Comparison of ENCODE assay signal across 23 cellular contexts in the genomic region with DNA sequence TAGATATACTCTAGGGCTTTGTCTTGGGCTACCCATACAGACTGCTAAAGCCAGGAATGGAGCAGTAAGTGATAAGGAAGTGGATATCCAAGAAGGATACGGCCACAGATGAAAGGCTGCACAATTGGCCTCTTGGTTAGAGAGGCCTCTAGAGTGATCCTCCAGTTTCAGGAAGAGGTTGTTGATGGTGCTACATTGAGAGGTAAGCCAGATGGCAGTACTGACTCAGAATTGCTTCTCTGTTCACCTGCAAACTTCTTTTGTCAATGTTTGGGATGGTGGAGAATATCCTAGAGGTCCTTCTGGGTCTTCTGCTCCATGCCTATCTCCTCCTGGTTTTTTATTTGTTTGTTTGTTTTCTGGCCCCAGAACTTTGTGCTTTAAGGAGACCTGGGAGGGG.
DNase-seq lines count a peak whose midpoint lies in the region; ATAC-seq, FAIRE-seq and TF ChIP-seq lines count a peak whose summit lies in the region.
"Had no signal": no experiment of that assay in that cellular context is flagged by ENCODE, and none has a peak within 500 bp of the region (broad histone marks: within the 10 kb centered on the region; RNA-seq: fewer than 3 reads in every experiment).

No MANE protein-coding gene starts in this region.

- H3K9ac ChIP-seq in GM12878 (ENCODE audit: control insufficient read depth, insufficient read depth, low read length): no peak overlapping the region

- POLR2A ChIA-PET in GM12878 (lab: Charles Lee): interaction anchor here (1.1 to 6.9 kb wide), 3 partner anchors 9 to 66 kb away, joined by 3 to 56 read pairs (median 5); no protein-coding TSS in a partner anchor

- TF ChIP-seq POLR2A in GM12878 (IDR thresholded peaks at IDR 0.05; ENCODE audit: low read depth, low read length): no peak
- no peak for TF ChIP-seq POLR2A in gastrocnemius medialis (IDR thresholded peaks at IDR 0.05)

- WGBS in GM12878 (ENCODE audit: insufficient coverage, insufficient replicate concordance, low lambda C conversion rate, missing lambda C conversion rate): 0% methylated on average over 1 of the region's 1 CpG

- TF ChIP-seq RAD21 in GM12878 (IDR thresholded peaks at IDR 0.05; ENCODE audit: insufficient read depth, low read depth, low read length): peak; percentile 61; the same call in 1 of the 2 replicates

- H3K27ac ChIP-seq in GM12878 (ENCODE audit: control insufficient read depth, insufficient read depth): peak overlapping the region; percentile 92
- no peak overlapping the region for H3K27ac ChIP-seq in gastrocnemius medialis
- H3K27ac ChIP-seq in WERI-Rb-1: no peak overlapping the region

- H3K4me1 ChIP-seq in GM12878 (ENCODE audit: control insufficient read depth, insufficient read depth, low read length) (peaks cover 34% of the 10 kb centered on the region), gastrocnemius medialis (no peaks in the 10 kb centered on the region)

- H2AFZ ChIP-seq in GM12878 (ENCODE audit: control insufficient read depth, low read depth, low read length): no peak overlapping the region

- H3K9me3 ChIP-seq in GM12878 (replicated peaks; ENCODE audit: control insufficient read depth, insufficient read depth, low read length): no peaks in the 10 kb centered on the region
- no peaks in the 10 kb centered on the region for H3K9me3 ChIP-seq in gastrocnemius medialis
- no peaks in the 10 kb centered on the region for H3K9me3 ChIP-seq in WERI-Rb-1 (ENCODE audit: severe bottlenecking)

- no peaks in the 10 kb centered on the region for H3K36me3 ChIP-seq in GM12878 (ENCODE audit: control insufficient read depth in 2 of 2, insufficient read depth in 2 of 2, low read length in 1 of 2)
- H3K36me3 ChIP-seq in gastrocnemius medialis: no peaks in the 10 kb centered on the region
- no peaks in the 10 kb centered on the region for H3K36me3 ChIP-seq in WERI-Rb-1

- H3K27me3 ChIP-seq in GM12878 (replicated peaks in 1 of 2; ENCODE audit: control insufficient read depth in 2 of 2, insufficient read depth in 2 of 2, low read length in 1 of 2) (no peaks in the 10 kb centered on the region), gastrocnemius medialis (no peaks in the 10 kb centered on the region), WERI-Rb-1 (ENCODE audit: insufficient read depth, low read depth, severe bottlenecking) (no peaks in the 10 kb centered on the region)

- ATAC-seq in GM18519 (IDR thresholded peaks at IDR 0.05; ENCODE audit: low FRiP score, unreplicated experiment) (peak; percentile 29), HG03280 (IDR thresholded peaks at IDR 0.05; ENCODE audit: unreplicated experiment) (peak; percentile 41), GM12878 (peak; percentile 51), gastrocnemius medialis (no peak)
- ATAC-seq: CD8-positive, alpha-beta T cell; Right ventricle myocardium inferior had no signal

- H3K79me2 ChIP-seq in GM12878 (ENCODE audit: control insufficient read depth, insufficient read depth, low read length): peaks cover 4% of the 10 kb centered on the region

- SMC1A ChIA-PET in GM12878 (lab: Charles Lee; ENCODE audit: uncharacterized antibody, unreplicated experiment): interaction anchor here (1.0 to 14.2 kb wide), 17 partner anchors 9 to 240 kb away, joined by 3 to 360 read pairs (median 7); no protein-coding TSS in a partner anchor

- no peak for TF ChIP-seq EP300 in GM12878 (IDR thresholded peaks at IDR 0.05; ENCODE audit: borderline replicate concordance in 1 of 2, control insufficient read depth in 1 of 2, low read depth in 2 of 2, low read length in 2 of 2)

- intact Hi-C loops in GM12878 (cut with micrococcal nuclease; ENCODE audit: unreplicated experiment): loop anchor here (2.0 to 10.0 kb wide), 3 partner anchors 67 to 993 kb away; no protein-coding TSS in a partner anchor
- intact Hi-C loops in gastrocnemius medialis (cut with DNase I; ENCODE audit: low total_unique reads): no loop called here

- H3K4me3 ChIP-seq in GM12865 (ENCODE audit: low read depth, low read length) (peak overlapping the region; percentile 42), GM12878 (no peak overlapping the region), gastrocnemius medialis (no peak overlapping the region), WERI-Rb-1 (ENCODE audit: low read depth, low read length) (no peak overlapping the region)

- DNase-seq in GM12865 (ENCODE audit: low read depth) (peak; percentile 58), GM12878 (ENCODE audit: low read depth, low spot score) (no peak), gastrocnemius medialis (no peak), NCI-H2081 treated with DMSO at 0.1 percent for 48 hours (lab: John Stamatoyannopoulos, UW) (no peak), WERI-Rb-1 (no peak)
- no peak for DNase-seq in stimulated activated CD4-positive, alpha-beta T cell treated with anti-CD3 and anti-CD28 coated beads, Interleukin-4, amount 100 ng/mL, for 4 hours
- DNase-seq: AML-193; C1 segment of cervical spinal cord; Calu3; CD8-positive, alpha-beta T cell; DMS153; HCEC 1CT; Karpas-422; NCI-H1048; NCI-H1417 treated with DMSO at 0.1 percent for 48 hours; NCI-H187; NCI-H2107; NCI-H748 treated with DMSO at 0.1 percent for 48 hours had no signal

- CTCF ChIA-PET in GM12878 (lab: Yijun Ruan, JAX): interaction anchor here (0.9 to 14.1 kb wide), 4 partner anchors 10 to 32 kb away, joined by 3 to 243 read pairs (median 4); no protein-coding TSS in a partner anchor

- FAIRE-seq in GM12878 (lab: Jason Lieb, UNC): no peak
- FAIRE-seq: GM18507, GM19239 had no signal

- H4K20me1 ChIP-seq in GM12878 (ENCODE audit: control insufficient read depth, insufficient read depth): no peaks in the 10 kb centered on the region

- TF ChIP-seq CTCF in GM12865 (IDR thresholded peaks at IDR 0.05; ENCODE audit: insufficient read depth, low read depth, low read length, missing control alignments) (peak; percentile 19), GM12878 (IDR thresholded peaks at IDR 0.05 in 2 of 3, conservative IDR thresholded peaks at IDR 0.05 in 1 of 3; ENCODE audit: control insufficient read depth in 2 of 3, extremely low read depth in 1 of 3, insufficient read depth in 1 of 3, low read depth in 3 of 3, low read length in 3 of 3) (peak; percentile 22 to 54 (median 38); a peak in 3 of 6 replicates), gastrocnemius medialis (IDR thresholded peaks at IDR 0.05 in 4 of 5, conservative IDR thresholded peaks at IDR 0.05 in 1 of 5) (no peak), WERI-Rb-1 (IDR thresholded peaks at IDR 0.05; ENCODE audit: low read depth, low read length) (no peak)

- in situ Hi-C loops in GM12878 (cut with MboI): no loop called here
- in situ Hi-C loops in gastrocnemius medialis (cut with MboI; ENCODE audit: low sequenced_read_pairs in 4 of 4): no loop called here

- BruUV-seq in GM12878 (replicated peaks; lab: Mats Ljungman, UMichigan): no TSS peak

- H3K4me2 ChIP-seq in GM12878 (ENCODE audit: control insufficient read depth, insufficient read depth): peak overlapping the region; percentile 76

- RAD21 ChIA-PET in GM12878 (lab: Charles Lee; ENCODE audit: unreplicated experiment): interaction anchor here (0.6 to 14.0 kb wide), 13 partner anchors 10 to 207 kb away, joined by 3 to 276 read pairs (median 7); no protein-coding TSS in a partner anchor

TF ChIP-seq in GM12878, 131 proteins besides CTCF, POLR2A, EP300 and RAD21:
- TF ChIP-seq, protein P1, sequence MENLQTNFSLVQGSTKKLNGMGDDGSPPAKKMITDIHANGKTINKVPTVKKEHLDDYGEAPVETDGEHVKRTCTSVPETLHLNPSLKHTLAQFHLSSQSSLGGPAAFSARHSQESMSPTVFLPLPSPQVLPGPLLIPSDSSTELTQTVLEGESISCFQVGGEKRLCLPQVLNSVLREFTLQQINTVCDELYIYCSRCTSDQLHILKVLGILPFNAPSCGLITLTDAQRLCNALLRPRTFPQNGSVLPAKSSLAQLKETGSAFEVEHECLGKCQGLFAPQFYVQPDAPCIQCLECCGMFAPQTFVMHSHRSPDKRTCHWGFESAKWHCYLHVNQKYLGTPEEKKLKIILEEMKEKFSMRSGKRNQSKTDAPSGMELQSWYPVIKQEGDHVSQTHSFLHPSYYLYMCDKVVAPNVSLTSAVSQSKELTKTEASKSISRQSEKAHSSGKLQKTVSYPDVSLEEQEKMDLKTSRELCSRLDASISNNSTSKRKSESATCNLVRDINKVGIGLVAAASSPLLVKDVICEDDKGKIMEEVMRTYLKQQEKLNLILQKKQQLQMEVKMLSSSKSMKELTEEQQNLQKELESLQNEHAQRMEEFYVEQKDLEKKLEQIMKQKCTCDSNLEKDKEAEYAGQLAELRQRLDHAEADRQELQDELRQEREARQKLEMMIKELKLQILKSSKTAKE (IDR thresholded peaks at IDR 0.05; ENCODE audit: low read depth, poor library complexity, severe bottlenecking): no peak
- TF ChIP-seq SMARCA5 (IDR thresholded peaks at IDR 0.05) (peak; percentile 13; the same call in 1 of the 2 replicates), SMC3 (IDR thresholded peaks at IDR 0.05; ENCODE audit: borderline replicate concordance, low read length) (peak; percentile 47; the same call in 1 of the 2 replicates)
TF ChIP-seq in GM12878: peak in this region for 2.

Comparison
In these comparisons a context has a peak if more than half of its experiments do, and no peak if none do; other contexts are left out.
1. CTCF ChIP-seq: peak in GM12865 (single experiment) and GM12878 (3 of 3); none in gastrocnemius medialis (0 of 5) and WERI-Rb-1 (single experiment).
2. ATAC-seq: peak in GM18519 (single experiment), HG03280 (single experiment) and GM12878 (single experiment); none in gastrocnemius medialis (0 of 2).